ENCODE assay signal across 8 cellular contexts in the genomic region with DNA sequence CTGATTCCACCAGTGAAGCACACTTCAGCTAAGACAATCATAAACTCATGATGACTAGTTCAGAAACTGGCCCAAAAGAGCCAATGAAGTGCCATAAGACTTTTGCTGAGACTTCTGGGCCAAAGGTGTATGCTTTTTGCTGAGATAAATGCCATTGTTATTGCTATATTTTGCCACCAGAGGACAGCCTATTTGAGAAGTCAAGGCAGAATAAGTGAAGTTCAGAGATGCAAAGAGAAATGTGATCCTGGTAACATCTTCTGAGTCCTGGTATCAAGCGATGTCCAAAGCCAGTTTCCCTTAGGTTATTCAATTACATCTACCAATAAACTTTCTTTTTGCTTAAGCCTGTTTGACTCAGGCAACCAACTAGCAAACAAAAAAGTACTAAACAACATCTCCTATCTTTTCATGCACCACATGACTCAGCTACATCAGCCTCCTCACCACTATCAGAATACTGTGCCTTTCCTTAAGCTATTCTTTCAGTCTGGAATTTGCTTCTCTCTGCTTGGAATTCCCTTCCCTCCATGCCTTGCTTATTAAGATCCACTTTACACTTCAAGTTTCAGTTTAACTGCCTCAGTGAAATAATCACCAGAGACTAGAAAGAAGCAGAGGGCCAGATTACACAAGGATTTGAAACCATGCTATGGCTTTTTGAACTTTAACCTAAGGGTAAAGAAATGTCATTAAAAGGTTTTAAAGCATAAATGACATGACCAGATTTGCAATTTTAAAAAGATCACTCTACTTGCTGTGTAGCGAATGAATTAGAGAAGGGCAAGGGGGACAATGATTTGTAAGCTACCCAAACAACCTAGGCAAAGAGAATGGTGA. TPM values are rescaled to one million over a fixed set of nuclear protein-coding genes. Genes with fewer than 3 reads are reported as not detected.
DNase-seq lines count a peak whose midpoint lies in the region; ATAC-seq and TF ChIP-seq lines count a peak whose summit lies in the region.

No MANE protein-coding gene starts in this region.

- POLR2A ChIA-PET in AG04449 (lab: Yijun Ruan, JAX), result interaction anchor here (1.1 kb wide), 1 partner anchor 124 kb away, joined by 3 read pairs; a partner anchor contains a TSS

- CTCF ChIA-PET in AG04449 (lab: Yijun Ruan, JAX), result interaction anchor here (0.9 to 4.9 kb wide), 6 partner anchors 8 to 530 kb away, joined by 3 to 50 read pairs (median 3); a partner anchor contains a TSS

- DNase-seq in AG04449 (ENCODE audit: low read depth, low spot score) (no peak), GM12865 (ENCODE audit: low read depth) (peak; percentile 37), SK-MEL-5 (ENCODE audit: low read depth, low spot score) (peak; percentile 46), iris pigment epithelial cell (ENCODE audit: low read depth) (peak; percentile 61), cerebellum (ENCODE audit: low spot score) (no peak)

- in situ Hi-C loops in SK-MEL-5 (cut with HindIII; ENCODE audit: low pct_unique_long_range_greater_than_20kb, low sequenced_read_pairs), result no loop called here

- ATAC-seq in HG03097 (IDR thresholded peaks at IDR 0.05; ENCODE audit: low FRiP score, unreplicated experiment) (no peak), HG03045 (IDR thresholded peaks at IDR 0.05; ENCODE audit: unreplicated experiment) (no peak), HG03139 (IDR thresholded peaks at IDR 0.05; ENCODE audit: unreplicated experiment) (no peak)

- TF ChIP-seq CTCF in AG04449 (IDR thresholded peaks at IDR 0.05; ENCODE audit: insufficient read depth, low read length, missing control alignments) (peak; percentile 42), GM12865 (IDR thresholded peaks at IDR 0.05; ENCODE audit: insufficient read depth, low read depth, low read length, missing control alignments) (peak; percentile 52)

- H3K4me3 ChIP-seq in AG04449 (ENCODE audit: low read depth, low read length), result no peak overlapping the region
- H3K4me3 ChIP-seq in GM12865 (ENCODE audit: low read depth, low read length), result no peak overlapping the region

RNA-seq across cellular contexts. Expression of a gene that starts 14.0 kb away (rescaled TPM):
- 13.4 and 13.5 TPM in 2 replicates for total RNA-seq in SK-MEL-5 (2014; rRNA removed; shearing (Covaris generic))
- 20.5 and 22.3 TPM in 2 replicates for polyA plus RNA-seq in SK-MEL-5 (2015; cell fraction: cytosol; rRNA removed)
- polyA plus RNA-seq in SK-MEL-5 (2015; cell fraction: nucleus; rRNA removed), result 34.1 and 70.6 TPM in 2 replicates
- total RNA-seq in cerebellum, result 33.6 TPM

Comparison
In these comparisons a context has a peak if more than half of its experiments do, and no peak if none do; other contexts are left out.
1. DNase-seq: peak in GM12865 (single experiment), SK-MEL-5 (single experiment) and iris pigment epithelial cell (single experiment); none in AG04449 (single experiment) and cerebellum (single experiment).